Comparison of ENCODE assay signal across 10 cellular contexts in genomic region chr6:166202321-166202733, GRCh38. TPM values are rescaled to one million over a fixed set of nuclear protein-coding genes. Genes with fewer than 3 reads are reported as not detected.
DNase-seq lines count a peak whose midpoint lies in the region; ATAC-seq and TF ChIP-seq lines count a peak whose summit lies in the region.
"Had no signal": no experiment of that assay in that cellular context is flagged by ENCODE, and none has a peak within 500 bp of the region (broad histone marks: within the 10 kb centered on the region; RNA-seq: fewer than 3 reads in every experiment).

No MANE protein-coding gene starts in this region.

- DNase-seq in left ventricle myocardium superior (peak; percentile 74), endothelial cell (ENCODE audit: low spot score) (no peak), medulla oblongata (ENCODE audit: extremely low spot score) (no peak), NCI-H774 (lab: John Stamatoyannopoulos, UW) (no peak), A172 (ENCODE audit: low spot score) (no peak)

- no peaks in the 10 kb centered on the region for H3K36me3 Mint-ChIP-seq in endothelial cell (ENCODE audit: low read depth, unreplicated experiment)

- no peaks in the 10 kb centered on the region for H3K4me1 Mint-ChIP-seq in endothelial cell (ENCODE audit: unreplicated experiment)

- H3K27me3 Mint-ChIP-seq in endothelial cell (ENCODE audit: unreplicated experiment): peaks cover 3% of the 10 kb centered on the region

- TF ChIP-seq CTCF in endothelial cell (IDR thresholded peaks at IDR 0.05; ENCODE audit: unreplicated experiment): no peak

- ATAC-seq in GM18519 (IDR thresholded peaks at IDR 0.05; ENCODE audit: low FRiP score, unreplicated experiment) (peak; percentile 45), GM21619 (IDR thresholded peaks at IDR 0.05; ENCODE audit: unreplicated experiment) (peak; percentile 64), HG03439 (IDR thresholded peaks at IDR 0.05; ENCODE audit: unreplicated experiment) (peak; percentile 65), left ventricle myocardium superior (peak; percentile 89)

- no peak overlapping the region for H3K27ac Mint-ChIP-seq in endothelial cell (ENCODE audit: unreplicated experiment)

- H3K9me3 Mint-ChIP-seq in endothelial cell (ENCODE audit: unreplicated experiment): no peaks in the 10 kb centered on the region

- intact Hi-C loops in left ventricle myocardium superior (cut with micrococcal nuclease): no loop called here

- no peak overlapping the region for H3K4me3 Mint-ChIP-seq in endothelial cell (ENCODE audit: unreplicated experiment)

RNA-seq across cellular contexts. Expression of gene TBXT, which starts 34.7 kb away (rescaled TPM):
- total RNA-seq in left ventricle myocardium superior: not detected
- total RNA-seq in endothelial cell (ENCODE audit: unreplicated experiment): 44.8 TPM
- not detected in 2 replicates for total RNA-seq in A172 (2014; rRNA removed; shearing (Covaris generic))
- total RNA-seq: chondrocyte, HT1080 had no signal

Comparison
In these comparisons a context has a peak if more than half of its experiments do, and no peak if none do; other contexts are left out.
1. RNA of gene TBXT, which starts 34.7 kb away (total RNA-seq): 44.8 TPM in endothelial cell (single experiment); not detected in left ventricle myocardium superior (single experiment) and not detected in A172; every median in the first group is over 10 times any median in the second.
2. Peak in every context shown above with its lines, with median percentiles within 50 percentile points of each other: ATAC-seq.